Comparison of ENCODE assay signal across 14 cellular contexts in the genomic region with DNA sequence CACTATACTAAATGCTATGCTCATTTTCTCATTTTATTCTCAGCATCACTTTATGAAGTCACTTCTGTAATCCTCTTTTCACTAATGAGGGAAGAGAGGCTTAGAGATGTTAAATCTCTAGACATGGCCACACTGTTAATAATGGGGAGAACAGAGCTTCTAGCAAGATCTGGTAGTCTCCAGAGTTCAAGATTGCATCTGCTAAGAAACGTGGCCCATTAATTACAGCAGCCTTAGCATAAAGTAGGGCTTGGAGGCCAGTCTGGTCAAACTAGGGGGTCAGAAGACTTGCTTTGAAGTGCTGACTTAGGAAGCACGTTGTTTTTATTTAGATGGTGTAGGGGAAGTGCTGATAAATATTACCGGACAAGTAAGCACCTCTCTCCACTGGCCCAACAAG. TPM values are rescaled to one million over a fixed set of nuclear protein-coding genes. Genes with fewer than 3 reads are reported as not detected.
DNase-seq lines count a peak whose midpoint lies in the region; ATAC-seq and TF ChIP-seq lines count a peak whose summit lies in the region.
"Had no signal": no experiment of that assay in that cellular context is flagged by ENCODE, and none has a peak within 500 bp of the region (broad histone marks: within the 10 kb centered on the region; RNA-seq: fewer than 3 reads in every experiment).

No MANE protein-coding gene starts in this region.

- no peaks in the 10 kb centered on the region for H4K20me1 ChIP-seq in GM23248 (ENCODE audit: insufficient read depth)
- H4K20me1 ChIP-seq: BLaER1 treated with 17β-estradiol and CSF1 and Interleukin-3, amounts not matched to agents 10 nM and 100 nM had no signal

- H3K27me3 Mint-ChIP-seq in activated naive CD8-positive, alpha-beta T cell treated with anti-CD3 and anti-CD28 coated beads, Interleukin-2, amount 50 U/mL, for 24 hours: no peaks in the 10 kb centered on the region

- H3K9me3 ChIP-seq in GM23248 (ENCODE audit: low read depth): no peaks in the 10 kb centered on the region
- no peaks in the 10 kb centered on the region for H3K9me3 ChIP-seq in lower lobe of right lung
- no peaks in the 10 kb centered on the region for H3K9me3 ChIP-seq in stomach
- H3K9me3 ChIP-seq: neutrophil had no signal

- no peak for TF ChIP-seq EP300 in stomach (IDR thresholded peaks at IDR 0.05)

- no peaks in the 10 kb centered on the region for H3K36me3 ChIP-seq in GM23248 (ENCODE audit: low read depth)
- no peaks in the 10 kb centered on the region for H3K36me3 ChIP-seq in lower lobe of right lung
- H3K36me3 ChIP-seq in stomach: no peaks in the 10 kb centered on the region
- H3K36me3 ChIP-seq: BLaER1 treated with 17β-estradiol and CSF1 and Interleukin-3, amounts not matched to agents 10 nM and 100 nM; neutrophil had no signal

- H3K4me1 ChIP-seq in GM23248 (ENCODE audit: insufficient read depth) (peaks cover 33% of the 10 kb centered on the region), lower lobe of right lung (peaks cover 38% of the 10 kb centered on the region), stomach (peaks cover 12 to 62% (median 28%) of the 10 kb centered on the region in 4 donors)

- no peak overlapping the region for H3K4me2 ChIP-seq in GM23248 (ENCODE audit: unreplicated experiment)

- in situ Hi-C loops in GM23248 (cut with MboI): no loop called here

- H3K4me3 ChIP-seq in GM23248 (no peak overlapping the region), lower lobe of right lung (no peak overlapping the region), stomach (no peak overlapping the region)
- H3K4me3 ChIP-seq: BLaER1 treated with 17β-estradiol and CSF1 and Interleukin-3, amounts not matched to agents 10 nM and 100 nM had no signal

- H3K79me2 ChIP-seq in GM23248 (ENCODE audit: insufficient read depth): no peaks in the 10 kb centered on the region

- no peak for TF ChIP-seq CTCF in lower lobe of right lung (IDR thresholded peaks at IDR 0.05)
- TF ChIP-seq CTCF in stomach (IDR thresholded peaks at IDR 0.05): no peak

- no peak overlapping the region for H3K27ac Mint-ChIP-seq in activated naive CD8-positive, alpha-beta T cell treated with anti-CD3 and anti-CD28 coated beads, Interleukin-2, amount 50 U/mL, for 24 hours

- H3K36me3 Mint-ChIP-seq in activated naive CD8-positive, alpha-beta T cell treated with anti-CD3 and anti-CD28 coated beads, Interleukin-2, amount 50 U/mL, for 24 hours (ENCODE audit: low read depth): no peaks in the 10 kb centered on the region

- H3K9me3 Mint-ChIP-seq in activated naive CD8-positive, alpha-beta T cell treated with anti-CD3 and anti-CD28 coated beads, Interleukin-2, amount 50 U/mL, for 24 hours: no peaks in the 10 kb centered on the region

- H3K27ac ChIP-seq in GM23248: no peak overlapping the region
- peak overlapping the region; percentile 26 for H3K27ac ChIP-seq in adipose tissue (ENCODE audit: low read depth, low read length)
- H3K27ac ChIP-seq in lower lobe of right lung: peak overlapping the region; percentile 74
- H3K27ac ChIP-seq in stomach: peak overlapping the region in 4 of 5 donors; percentile 78 to 88 (median 84)
- H3K27ac ChIP-seq: neutrophil had no signal

- H2AFZ ChIP-seq in GM23248: peak overlapping the region; percentile 89; the same call in 1 of the 2 replicates

- DNase-seq in GM23248 (no peak), lower lobe of right lung (no peak), stomach (no peak), NCI-H2107 (lab: John Stamatoyannopoulos, UW) (no peak), activated gamma-delta T cell treated with Interleukin-2 at 50 U/mL for 16 hours (no peak)
- DNase-seq in activated naive CD8-positive, alpha-beta T cell treated with anti-CD3 and anti-CD28 coated beads, Interleukin-2, amount 50 U/mL, for 24 hours: no peak
- DNase-seq: activated CD8-positive, alpha-beta T cell treated with anti-CD3 and anti-CD28 coated beads, Interleukin-2, amount 10 ng/mL, durations not matched to agents 7 days and 5 days; NCI-H1092 treated with DMSO at 0.1 percent for 48 hours; NCI-H2171 treated with DMSO at 0.1 percent for 48 hours; substantia nigra had no signal

- ATAC-seq in lower lobe of right lung (no peak), HG03175 (IDR thresholded peaks at IDR 0.05; ENCODE audit: unreplicated experiment) (no peak)
- ATAC-seq in activated naive CD8-positive, alpha-beta T cell treated with anti-CD3 and anti-CD28 coated beads, Interleukin-2, amount 50 U/mL, for 24 hours: no peak
- ATAC-seq: activated CD8-positive, alpha-beta T cell treated with anti-CD3 and anti-CD28 coated beads, Interleukin-2, amount 10 ng/mL, durations not matched to agents 7 days and 5 days had no signal

- TF ChIP-seq POLR2A in stomach (IDR thresholded peaks at IDR 0.05): no peak

- H3K9ac ChIP-seq in GM23248: 0 out of 2 replicates have a peak overlapping the region, but pooled peaks have one; percentile 77

- intact Hi-C loops in lower lobe of right lung (cut with DNase I) (no loop called here), stomach (cut with DNase I; ENCODE audit: low total_unique reads) (no loop called here)

- H3K4me3 Mint-ChIP-seq in activated naive CD8-positive, alpha-beta T cell treated with anti-CD3 and anti-CD28 coated beads, Interleukin-2, amount 50 U/mL, for 24 hours: no peak overlapping the region
- H3K4me3 Mint-ChIP-seq: activated CD8-positive, alpha-beta T cell treated with anti-CD3 and anti-CD28 coated beads, Interleukin-2, amount 10 ng/mL, durations not matched to agents 7 days and 5 days had no signal

- no peaks in the 10 kb centered on the region for H3K9me2 ChIP-seq in GM23248 (ENCODE audit: insufficient read depth)

- H3K27me3 ChIP-seq in GM23248 (replicated peaks; ENCODE audit: insufficient read depth): no peaks in the 10 kb centered on the region
- no peaks in the 10 kb centered on the region for H3K27me3 ChIP-seq in lower lobe of right lung (ENCODE audit: low read depth)
- no peaks in the 10 kb centered on the region for H3K27me3 ChIP-seq in stomach
- H3K27me3 ChIP-seq: BLaER1 treated with 17β-estradiol and CSF1 and Interleukin-3, amounts not matched to agents 10 nM and 100 nM; neutrophil had no signal

- peaks cover 42% of the 10 kb centered on the region for H3K4me1 Mint-ChIP-seq in activated naive CD8-positive, alpha-beta T cell treated with anti-CD3 and anti-CD28 coated beads, Interleukin-2, amount 50 U/mL, for 24 hours

- 72 to 79% methylated on average over 3 of the region's 3 CpGs for WGBS in GM23248 (ENCODE audit: low coverage in 1 of 2, low lambda C conversion rate in 2 of 2, missing lambda C conversion rate in 2 of 2), 2 experiments
- 73 to 75% (median 74%) methylated on average over 3 of the region's 3 CpGs for WGBS in adipose tissue, 3 donors
- 56 to 72% (median 62%) methylated on average over 3 of the region's 3 CpGs for WGBS in stomach, 5 donors

- H3F3A ChIP-seq in GM23248 (ENCODE audit: insufficient read depth): peaks cover 29% of the 10 kb centered on the region; the same call in 1 of the 2 replicates

RNA-seq across cellular contexts. Expression of a gene that starts 29.3 kb away (rescaled TPM):
- 17.5 and 22.6 TPM in 2 replicates for total RNA-seq in GM23248 (2014; rRNA removed; shearing (Covaris generic))
- 20.9 and 23.0 TPM in 2 replicates for polyA plus RNA-seq in GM23248 (2016; fragmentation: Nextera tagmentation; extraction: Ambion mirVana)
- 10 to 100 TPM in 2 of 3 donors, 1 to 10 TPM in 1; 3.9 to 22.7 (median 19.1) TPM for polyA plus RNA-seq in adipose tissue
- 44.8 TPM for total RNA-seq in lower lobe of right lung
- 10 to 100 TPM in 4 of 5 donors, 1 to 10 TPM in 1; 1.2 to 55.4 (median 17.4) TPM for total RNA-seq in stomach
- polyA plus RNA-seq in stomach: 10 to 100 TPM; 25.4 to 46.5 (median 37.3) TPM
